Comparison of ENCODE assay signal across 8 cellular contexts in genomic region chr11:119361056-119361787, GRCh38. TPM values are rescaled to one million over a fixed set of nuclear protein-coding genes. Genes with fewer than 3 reads are reported as not detected.
DNase-seq lines count a peak whose midpoint lies in the region; ATAC-seq and TF ChIP-seq lines count a peak whose summit lies in the region.

No MANE protein-coding gene starts in this region.

- H3K9me3 Mint-ChIP-seq in stimulated activated naive CD8-positive, alpha-beta T cell treated with anti-CD3 and anti-CD28 coated beads, Interleukin-15, amount 100 ng/mL, for 72 hours, result no peaks in the 10 kb centered on the region

- peak; percentile 40 for DNase-seq in stimulated activated naive CD8-positive, alpha-beta T cell treated with anti-CD3 and anti-CD28 coated beads, Interleukin-15, Interleukin-2, amounts not matched to agents 100 U/mL and 50 U/mL, for 24 hours
- DNase-seq in stimulated activated naive CD8-positive, alpha-beta T cell treated with anti-CD3 and anti-CD28 coated beads, Interleukin-15, amount 100 ng/mL, for 72 hours, result no peak
- DNase-seq in NCI-H82 (lab: John Stamatoyannopoulos, UW) (peak; percentile 97), cerebellar cortex (ENCODE audit: low spot score) (peak; percentile 70), lung (ENCODE audit: low spot score) (peak; percentile 69), stromal cell of bone marrow (ENCODE audit: low read depth) (peak; percentile 82)

- ATAC-seq in stimulated activated naive CD8-positive, alpha-beta T cell treated with anti-CD3 and anti-CD28 coated beads, Interleukin-15, Interleukin-2, amounts not matched to agents 100 U/mL and 50 U/mL, for 24 hours, result peak; percentile 61
- no peak for ATAC-seq in stimulated activated naive CD8-positive, alpha-beta T cell treated with anti-CD3 and anti-CD28 coated beads, Interleukin-15, amount 100 ng/mL, for 72 hours
- ATAC-seq in lung (ENCODE audit: insufficient read depth, low FRiP score), result peak; percentile 60
- ATAC-seq in HG02884 (IDR thresholded peaks at IDR 0.05; ENCODE audit: unreplicated experiment), result no peak
- ATAC-seq in GM21447 (IDR thresholded peaks at IDR 0.05; ENCODE audit: unreplicated experiment), result no peak

- no peaks in the 10 kb centered on the region for H3K9me3 ChIP-seq in lung (ENCODE audit: control insufficient read depth in 2 of 2, insufficient read depth in 1 of 2, low read length in 1 of 2)

- H3K27me3 Mint-ChIP-seq in stimulated activated naive CD8-positive, alpha-beta T cell treated with anti-CD3 and anti-CD28 coated beads, Interleukin-15, amount 100 ng/mL, for 72 hours, result peaks cover 61% of the 10 kb centered on the region

- H3K4me1 Mint-ChIP-seq in stimulated activated naive CD8-positive, alpha-beta T cell treated with anti-CD3 and anti-CD28 coated beads, Interleukin-15, amount 100 ng/mL, for 72 hours, result peaks cover 21% of the 10 kb centered on the region

- H3K36me3 ChIP-seq in lung (ENCODE audit: control insufficient read depth in 2 of 2, insufficient read depth in 2 of 2, low read length in 2 of 2), result no peaks in the 10 kb centered on the region

- no peak overlapping the region for H3K4me3 Mint-ChIP-seq in stimulated activated naive CD8-positive, alpha-beta T cell treated with anti-CD3 and anti-CD28 coated beads, Interleukin-15, amount 100 ng/mL, for 72 hours

- no peak overlapping the region for H3K27ac Mint-ChIP-seq in stimulated activated naive CD8-positive, alpha-beta T cell treated with anti-CD3 and anti-CD28 coated beads, Interleukin-15, amount 100 ng/mL, for 72 hours

- 53 to 75% methylated on average over 8 of the region's 8 CpGs for WGBS in lung, 2 donors

- H3K27ac ChIP-seq in lung (ENCODE audit: low read depth in 1 of 2, low read length in 1 of 2), result peak overlapping the region; percentile 41 to 95

- no peak overlapping the region for H3K4me3 ChIP-seq in lung

- no peaks in the 10 kb centered on the region for H3K27me3 ChIP-seq in lung (ENCODE audit: control insufficient read depth, insufficient read depth)

- no peaks in the 10 kb centered on the region for H3K4me1 ChIP-seq in lung (ENCODE audit: control insufficient read depth in 2 of 2, insufficient read depth in 2 of 2, low read length in 2 of 2)

- no peak for TF ChIP-seq CTCF in lung (IDR thresholded peaks at IDR 0.05; ENCODE audit: control extremely low read depth, extremely low read depth)

RNA-seq across cellular contexts. Expression of gene MFRP, which starts 14.7 kb away (rescaled TPM):
- not detected for total RNA-seq in lung
- not detected for polyA plus RNA-seq in lung

RNA-seq across cellular contexts. Expression of gene USP2, which starts 20.3 kb away (rescaled TPM):
- total RNA-seq in lung, result 1 to 10 TPM; 4.9 to 6.5 TPM
- 1 to 10 TPM; 1.7 to 2.1 TPM for polyA plus RNA-seq in lung

RNA-seq across cellular contexts. Expression of gene C1QTNF5, which starts 20.5 kb away (rescaled TPM):
- total RNA-seq in lung, result 10 to 100 TPM; 20.2 to 28.6 TPM
- 10 to 100 TPM; 28.0 to 34.9 TPM for polyA plus RNA-seq in lung

RNA-seq across cellular contexts. Expression of gene RNF26, which starts 26.9 kb away (rescaled TPM):
- 10 to 100 TPM in 1 of 2 donors, 1 to 10 TPM in 1; 8.2 to 25.4 TPM for total RNA-seq in lung
- polyA plus RNA-seq in lung, result 10 to 100 TPM; 11.0 to 16.3 TPM

RNA-seq across cellular contexts. Expression of gene MCAM, which starts 44.3 kb away (rescaled TPM):
- 100 to 1,000 TPM; 127 to 174 TPM for total RNA-seq in lung
- 100 to 1,000 TPM in 1 of 2 donors, 10 to 100 TPM in 1; 51.9 to 120 TPM for polyA plus RNA-seq in lung

Comparison
In these comparisons a context has a peak if more than half of its experiments do, and no peak if none do; other contexts are left out.
1. ATAC-seq: peak in stimulated activated naive CD8-positive, alpha-beta T cell treated with anti-CD3 and anti-CD28 coated beads, Interleukin-15, Interleukin-2, amounts not matched to agents 100 U/mL and 50 U/mL, for 24 hours (single experiment) and lung (single experiment); none in stimulated activated naive CD8-positive, alpha-beta T cell treated with anti-CD3 and anti-CD28 coated beads, Interleukin-15, amount 100 ng/mL, for 72 hours (single experiment), HG02884 (single experiment) and GM21447 (single experiment).
2. DNase-seq: peak in stimulated activated naive CD8-positive, alpha-beta T cell treated with anti-CD3 and anti-CD28 coated beads, Interleukin-15, Interleukin-2, amounts not matched to agents 100 U/mL and 50 U/mL, for 24 hours (single experiment), NCI-H82 (single experiment), cerebellar cortex (single experiment), lung (single experiment) and stromal cell of bone marrow (single experiment); none in stimulated activated naive CD8-positive, alpha-beta T cell treated with anti-CD3 and anti-CD28 coated beads, Interleukin-15, amount 100 ng/mL, for 72 hours (0 of 2).